ENCODE assay signal across 8 cellular contexts in the genomic region with DNA sequence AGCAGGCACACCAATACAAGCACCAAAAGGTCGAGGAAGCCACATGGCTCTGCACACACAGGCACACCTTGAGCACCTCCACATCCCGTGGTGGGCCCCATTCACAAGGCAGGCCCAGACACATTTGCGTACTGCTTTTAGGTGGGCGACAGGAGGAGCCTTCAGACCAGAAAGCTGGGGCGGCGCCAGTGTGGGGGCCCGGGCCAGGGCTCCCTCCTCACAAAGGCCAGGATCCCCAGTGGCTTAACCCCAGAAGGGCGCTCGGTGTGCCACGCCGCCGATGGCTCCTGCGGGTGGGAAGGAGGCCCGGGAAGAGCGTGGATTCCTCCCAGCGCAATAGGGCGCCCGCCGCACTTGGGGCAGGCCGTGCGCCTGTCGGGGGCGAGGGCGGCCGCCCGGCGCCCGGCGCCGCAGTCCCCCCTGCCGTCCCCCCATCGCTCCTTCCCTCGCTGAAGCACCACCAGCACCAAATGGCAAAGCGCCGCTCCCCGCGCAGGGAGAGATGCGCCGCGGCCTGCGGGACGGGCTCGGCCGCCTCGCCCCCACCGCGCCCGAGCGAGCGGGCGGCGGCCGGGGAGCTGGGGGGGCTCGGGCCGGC. TPM values are rescaled to one million over a fixed set of nuclear protein-coding genes. Genes with fewer than 3 reads are reported as not detected.
DNase-seq lines count a peak whose midpoint lies in the region; ATAC-seq and TF ChIP-seq lines count a peak whose summit lies in the region.

No MANE protein-coding gene starts in this region.

- peaks cover 26 to 81% (median 76%) of the 10 kb centered on the region in 3 donors for H3K27me3 Mint-ChIP-seq in naive B cell

- ATAC-seq in naive B cell (ENCODE audit: low read depth in 2 of 2) (peak; percentile 20 to 22), HG02938 (IDR thresholded peaks at IDR 0.05; ENCODE audit: unreplicated experiment) (no peak)

- no peak for TF ChIP-seq CTCF in epithelial cell of proximal tubule (conservative IDR thresholded peaks at IDR 0.05; ENCODE audit: low read depth, low read length)

- no peaks in the 10 kb centered on the region for H3K9me3 Mint-ChIP-seq in naive B cell

- H3K27ac Mint-ChIP-seq in naive B cell: peak overlapping the region in 1 of 6 donors; percentile 16

- DNase-seq in NCI-H82 (lab: John Stamatoyannopoulos, UW) (peak; percentile 71), NCI-H82 treated with DMSO at 0.1 percent for 48 hours (lab: John Stamatoyannopoulos, UW; ENCODE audit: unreplicated experiment) (no peak), SK-N-DZ (ENCODE audit: low spot score) (peak; percentile 63), epithelial cell of proximal tubule (ENCODE audit: low read depth) (no peak), naive B cell (no peak), germinal center (ENCODE audit: low spot score) (no peak), medulla oblongata (ENCODE audit: extremely low spot score) (no peak)

- peak overlapping the region; percentile 69 to 88 (median 82) for H3K4me3 Mint-ChIP-seq in naive B cell

- H3K36me3 Mint-ChIP-seq in naive B cell: no peaks in the 10 kb centered on the region

- peaks cover 31 to 48% (median 45%) of the 10 kb centered on the region in 3 donors for H3K4me1 Mint-ChIP-seq in naive B cell

- H3K4me3 ChIP-seq in epithelial cell of proximal tubule (ENCODE audit: low read depth, low read length): peak overlapping the region; percentile 84

RNA-seq across cellular contexts. Expression of gene SMARCD3, which starts 2.9 kb away (rescaled TPM):
- 4.1 and 7.2 TPM in 2 replicates for polyA plus RNA-seq in SK-N-DZ (2014; cell fraction: cytosol; rRNA removed)
- 26.6 and 29.5 TPM in 2 replicates for polyA plus RNA-seq in SK-N-DZ (2014; cell fraction: nucleus; rRNA removed)
- 6.9 and 8.1 TPM in 2 replicates for total RNA-seq in epithelial cell of proximal tubule
- 1 to 10 TPM in 1 of 6 donors, under 1 TPM in 3, not detected in 2; 0.35 to 3.1 (median 0.64) TPM for polyA plus RNA-seq in naive B cell (ENCODE audit: low read depth in 6 of 6)

RNA-seq across cellular contexts. Expression of gene CHPF2, which starts 19.1 kb away (rescaled TPM):
- polyA plus RNA-seq in SK-N-DZ (2014; cell fraction: cytosol; rRNA removed): 13.0 and 13.8 TPM in 2 replicates
- 31.6 and 43.8 TPM in 2 replicates for polyA plus RNA-seq in SK-N-DZ (2014; cell fraction: nucleus; rRNA removed)
- total RNA-seq in epithelial cell of proximal tubule: 40.1 and 45.6 TPM in 2 replicates
- polyA plus RNA-seq in naive B cell (ENCODE audit: low read depth in 6 of 6): 10 to 100 TPM; 20.4 to 43.9 (median 25.2) TPM

RNA-seq across cellular contexts. Expression of gene ABCF2, which starts 24.4 kb away (rescaled TPM):
- 47.9 and 53.6 TPM in 2 replicates for polyA plus RNA-seq in SK-N-DZ (2014; cell fraction: cytosol; rRNA removed)
- polyA plus RNA-seq in SK-N-DZ (2014; cell fraction: nucleus; rRNA removed): 26.4 and 29.3 TPM in 2 replicates
- total RNA-seq in epithelial cell of proximal tubule: 37.8 and 80.5 TPM in 2 replicates
- 10 to 100 TPM; 23.0 to 32.6 (median 25.4) TPM for polyA plus RNA-seq in naive B cell (ENCODE audit: low read depth in 6 of 6)

RNA-seq across cellular contexts. Expression of gene H2BK1, which starts 41.1 kb away (rescaled TPM):
- not detected in 2 replicates for polyA plus RNA-seq in SK-N-DZ (2014; cell fraction: cytosol; rRNA removed)
- not detected in 2 replicates for polyA plus RNA-seq in SK-N-DZ (2014; cell fraction: nucleus; rRNA removed)
- total RNA-seq in epithelial cell of proximal tubule: not detected in 2 replicates
- polyA plus RNA-seq in naive B cell (ENCODE audit: low read depth in 6 of 6): not detected

Comparison
In these comparisons a context has a peak if more than half of its experiments do, and no peak if none do; other contexts are left out.
1. DNase-seq: peak in NCI-H82 (single experiment) and SK-N-DZ (single experiment); none in NCI-H82 treated with DMSO at 0.1 percent for 48 hours (single experiment), epithelial cell of proximal tubule (single experiment), naive B cell (single experiment), germinal center (single experiment) and medulla oblongata (single experiment).